ENCODE assay signal across 1 cellular context in the genomic region with DNA sequence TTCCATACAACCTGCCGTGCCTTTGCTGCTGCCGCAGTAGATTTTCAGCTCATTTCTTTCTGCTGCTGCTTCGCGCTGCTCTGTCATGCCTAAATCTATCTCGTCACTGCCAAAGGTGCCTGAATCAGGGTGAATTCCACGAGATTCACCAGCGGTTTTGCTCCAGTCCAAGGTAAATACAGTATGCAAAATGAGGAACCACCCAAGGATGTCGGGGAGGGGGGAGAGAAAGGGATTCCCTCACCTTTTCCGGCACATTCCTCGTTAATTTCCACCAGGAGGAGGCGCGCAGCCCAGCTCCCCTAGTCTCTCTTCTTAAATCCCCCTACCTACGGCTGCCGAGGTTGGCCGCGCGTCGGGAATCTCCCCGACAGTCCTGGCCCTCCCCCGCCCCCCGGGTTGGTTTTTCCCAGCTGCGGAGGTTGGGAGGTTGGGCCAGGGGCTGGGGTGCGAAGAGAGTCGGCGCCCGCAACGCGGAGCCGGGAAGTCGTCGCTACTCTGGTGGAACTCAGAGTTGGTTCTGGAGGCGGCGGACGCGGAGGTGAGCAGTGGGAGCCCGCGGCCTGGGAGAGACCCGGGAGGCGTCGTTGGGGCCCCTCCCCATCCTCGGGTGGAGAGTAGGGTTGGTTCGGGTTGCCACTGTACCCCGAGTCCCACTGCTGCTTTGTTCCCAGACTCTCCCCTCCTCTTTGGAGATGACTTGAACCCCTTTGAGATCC.
TF ChIP-seq lines count a peak whose summit lies in the region.

A gene with protein sequence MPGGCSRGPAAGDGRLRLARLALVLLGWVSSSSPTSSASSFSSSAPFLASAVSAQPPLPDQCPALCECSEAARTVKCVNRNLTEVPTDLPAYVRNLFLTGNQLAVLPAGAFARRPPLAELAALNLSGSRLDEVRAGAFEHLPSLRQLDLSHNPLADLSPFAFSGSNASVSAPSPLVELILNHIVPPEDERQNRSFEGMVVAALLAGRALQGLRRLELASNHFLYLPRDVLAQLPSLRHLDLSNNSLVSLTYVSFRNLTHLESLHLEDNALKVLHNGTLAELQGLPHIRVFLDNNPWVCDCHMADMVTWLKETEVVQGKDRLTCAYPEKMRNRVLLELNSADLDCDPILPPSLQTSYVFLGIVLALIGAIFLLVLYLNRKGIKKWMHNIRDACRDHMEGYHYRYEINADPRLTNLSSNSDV (plus strand): TSS at position 450 of the 719 bp plus-strand sequence. CDS start 1,145 bp downstream, outside the sequence.

TF ChIP-seq in HEK293, 187 proteins besides CTCF, POLR2A, EP300 and RAD21 (continued from another document and continues in another):
- TF ChIP-seq, protein P1, sequence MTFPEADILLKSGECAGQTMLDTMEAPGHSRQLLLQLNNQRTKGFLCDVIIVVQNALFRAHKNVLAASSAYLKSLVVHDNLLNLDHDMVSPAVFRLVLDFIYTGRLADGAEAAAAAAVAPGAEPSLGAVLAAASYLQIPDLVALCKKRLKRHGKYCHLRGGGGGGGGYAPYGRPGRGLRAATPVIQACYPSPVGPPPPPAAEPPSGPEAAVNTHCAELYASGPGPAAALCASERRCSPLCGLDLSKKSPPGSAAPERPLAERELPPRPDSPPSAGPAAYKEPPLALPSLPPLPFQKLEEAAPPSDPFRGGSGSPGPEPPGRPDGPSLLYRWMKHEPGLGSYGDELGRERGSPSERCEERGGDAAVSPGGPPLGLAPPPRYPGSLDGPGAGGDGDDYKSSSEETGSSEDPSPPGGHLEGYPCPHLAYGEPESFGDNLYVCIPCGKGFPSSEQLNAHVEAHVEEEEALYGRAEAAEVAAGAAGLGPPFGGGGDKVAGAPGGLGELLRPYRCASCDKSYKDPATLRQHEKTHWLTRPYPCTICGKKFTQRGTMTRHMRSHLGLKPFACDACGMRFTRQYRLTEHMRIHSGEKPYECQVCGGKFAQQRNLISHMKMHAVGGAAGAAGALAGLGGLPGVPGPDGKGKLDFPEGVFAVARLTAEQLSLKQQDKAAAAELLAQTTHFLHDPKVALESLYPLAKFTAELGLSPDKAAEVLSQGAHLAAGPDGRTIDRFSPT (tag by site-specific recombination; IDR thresholded peaks at IDR 0.05), result no peak
- peak; percentile 40; the same call in 1 of the 2 replicates for TF ChIP-seq ZNF391 (tag by site-specific recombination; IDR thresholded peaks at IDR 0.05; ENCODE audit: borderline replicate concordance, low read depth)
- no peak for TF ChIP-seq ZNF529 (tag by site-specific recombination; IDR thresholded peaks at IDR 0.05; ENCODE audit: insufficient replicate concordance)
- peak; percentile 81 for TF ChIP-seq ZNF600 (tag by site-specific recombination; IDR thresholded peaks at IDR 0.05)
- TF ChIP-seq SCRT2 (tag by site-specific recombination; IDR thresholded peaks at IDR 0.05), result no peak
- 0 out of 2 replicates have a peak, but pooled peaks have one; percentile 5 for TF ChIP-seq ZNF623 (tag by site-specific recombination; IDR thresholded peaks at IDR 0.05)
- peak; percentile 68; the same call in 1 of the 2 replicates for TF ChIP-seq ZNF76 (tag by site-specific recombination; IDR thresholded peaks at IDR 0.05; ENCODE audit: borderline replicate concordance, low read depth)
- TF ChIP-seq MEIS1 (CRISPR knock-in tag; IDR thresholded peaks at IDR 0.05; ENCODE audit: borderline replicate concordance), result no peak
- no peak for TF ChIP-seq ZNF530 (tag by site-specific recombination; IDR thresholded peaks at IDR 0.05; ENCODE audit: low read depth)
- TF ChIP-seq ZNF132 (tag by site-specific recombination; IDR thresholded peaks at IDR 0.05; ENCODE audit: borderline replicate concordance), result no peak
- TF ChIP-seq GFI1B (tag by site-specific recombination; IDR thresholded peaks at IDR 0.05), result 0 out of 2 replicates have a peak, but pooled peaks have one; percentile 3
- TF ChIP-seq SP2 (tag by site-specific recombination; IDR thresholded peaks at IDR 0.05), result no peak
- no peak; the same call in 1 of the 2 replicates for TF ChIP-seq ZBTB21 (tag by site-specific recombination; IDR thresholded peaks at IDR 0.05)
- TF ChIP-seq ZBTB20 (tag by site-specific recombination; IDR thresholded peaks at IDR 0.05), result peak; percentile 95
- TF ChIP-seq ZNF24 (tag by site-specific recombination; IDR thresholded peaks at IDR 0.05), result peak; percentile 4; the same call in 1 of the 2 replicates
- no peak for TF ChIP-seq ZNF548 (tag by site-specific recombination; IDR thresholded peaks at IDR 0.05)
- TF ChIP-seq, protein P2, sequence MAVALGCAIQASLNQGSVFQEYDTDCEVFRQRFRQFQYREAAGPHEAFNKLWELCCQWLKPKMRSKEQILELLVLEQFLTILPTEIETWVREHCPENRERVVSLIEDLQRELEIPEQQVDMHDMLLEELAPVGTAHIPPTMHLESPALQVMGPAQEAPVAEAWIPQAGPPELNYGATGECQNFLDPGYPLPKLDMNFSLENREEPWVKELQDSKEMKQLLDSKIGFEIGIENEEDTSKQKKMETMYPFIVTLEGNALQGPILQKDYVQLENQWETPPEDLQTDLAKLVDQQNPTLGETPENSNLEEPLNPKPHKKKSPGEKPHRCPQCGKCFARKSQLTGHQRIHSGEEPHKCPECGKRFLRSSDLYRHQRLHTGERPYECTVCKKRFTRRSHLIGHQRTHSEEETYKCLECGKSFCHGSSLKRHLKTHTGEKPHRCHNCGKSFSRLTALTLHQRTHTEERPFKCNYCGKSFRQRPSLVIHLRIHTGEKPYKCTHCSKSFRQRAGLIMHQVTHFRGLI (tag by site-specific recombination; IDR thresholded peaks at IDR 0.05), result peak; percentile 91
- TF ChIP-seq, protein P3, sequence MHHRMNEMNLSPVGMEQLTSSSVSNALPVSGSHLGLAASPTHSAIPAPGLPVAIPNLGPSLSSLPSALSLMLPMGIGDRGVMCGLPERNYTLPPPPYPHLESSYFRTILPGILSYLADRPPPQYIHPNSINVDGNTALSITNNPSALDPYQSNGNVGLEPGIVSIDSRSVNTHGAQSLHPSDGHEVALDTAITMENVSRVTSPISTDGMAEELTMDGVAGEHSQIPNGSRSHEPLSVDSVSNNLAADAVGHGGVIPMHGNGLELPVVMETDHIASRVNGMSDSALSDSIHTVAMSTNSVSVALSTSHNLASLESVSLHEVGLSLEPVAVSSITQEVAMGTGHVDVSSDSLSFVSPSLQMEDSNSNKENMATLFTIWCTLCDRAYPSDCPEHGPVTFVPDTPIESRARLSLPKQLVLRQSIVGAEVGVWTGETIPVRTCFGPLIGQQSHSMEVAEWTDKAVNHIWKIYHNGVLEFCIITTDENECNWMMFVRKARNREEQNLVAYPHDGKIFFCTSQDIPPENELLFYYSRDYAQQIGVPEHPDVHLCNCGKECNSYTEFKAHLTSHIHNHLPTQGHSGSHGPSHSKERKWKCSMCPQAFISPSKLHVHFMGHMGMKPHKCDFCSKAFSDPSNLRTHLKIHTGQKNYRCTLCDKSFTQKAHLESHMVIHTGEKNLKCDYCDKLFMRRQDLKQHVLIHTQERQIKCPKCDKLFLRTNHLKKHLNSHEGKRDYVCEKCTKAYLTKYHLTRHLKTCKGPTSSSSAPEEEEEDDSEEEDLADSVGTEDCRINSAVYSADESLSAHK (tag by site-specific recombination; IDR thresholded peaks at IDR 0.05), result 0 out of 2 replicates have a peak, but pooled peaks have one; percentile 23
- TF ChIP-seq, protein P4, sequence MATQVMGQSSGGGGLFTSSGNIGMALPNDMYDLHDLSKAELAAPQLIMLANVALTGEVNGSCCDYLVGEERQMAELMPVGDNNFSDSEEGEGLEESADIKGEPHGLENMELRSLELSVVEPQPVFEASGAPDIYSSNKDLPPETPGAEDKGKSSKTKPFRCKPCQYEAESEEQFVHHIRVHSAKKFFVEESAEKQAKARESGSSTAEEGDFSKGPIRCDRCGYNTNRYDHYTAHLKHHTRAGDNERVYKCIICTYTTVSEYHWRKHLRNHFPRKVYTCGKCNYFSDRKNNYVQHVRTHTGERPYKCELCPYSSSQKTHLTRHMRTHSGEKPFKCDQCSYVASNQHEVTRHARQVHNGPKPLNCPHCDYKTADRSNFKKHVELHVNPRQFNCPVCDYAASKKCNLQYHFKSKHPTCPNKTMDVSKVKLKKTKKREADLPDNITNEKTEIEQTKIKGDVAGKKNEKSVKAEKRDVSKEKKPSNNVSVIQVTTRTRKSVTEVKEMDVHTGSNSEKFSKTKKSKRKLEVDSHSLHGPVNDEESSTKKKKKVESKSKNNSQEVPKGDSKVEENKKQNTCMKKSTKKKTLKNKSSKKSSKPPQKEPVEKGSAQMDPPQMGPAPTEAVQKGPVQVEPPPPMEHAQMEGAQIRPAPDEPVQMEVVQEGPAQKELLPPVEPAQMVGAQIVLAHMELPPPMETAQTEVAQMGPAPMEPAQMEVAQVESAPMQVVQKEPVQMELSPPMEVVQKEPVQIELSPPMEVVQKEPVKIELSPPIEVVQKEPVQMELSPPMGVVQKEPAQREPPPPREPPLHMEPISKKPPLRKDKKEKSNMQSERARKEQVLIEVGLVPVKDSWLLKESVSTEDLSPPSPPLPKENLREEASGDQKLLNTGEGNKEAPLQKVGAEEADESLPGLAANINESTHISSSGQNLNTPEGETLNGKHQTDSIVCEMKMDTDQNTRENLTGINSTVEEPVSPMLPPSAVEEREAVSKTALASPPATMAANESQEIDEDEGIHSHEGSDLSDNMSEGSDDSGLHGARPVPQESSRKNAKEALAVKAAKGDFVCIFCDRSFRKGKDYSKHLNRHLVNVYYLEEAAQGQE (tag by site-specific recombination; IDR thresholded peaks at IDR 0.05), result peak; percentile 39; the same call in 1 of the 2 replicates
- TF ChIP-seq ZNF610 (tag by site-specific recombination; IDR thresholded peaks at IDR 0.05; ENCODE audit: borderline replicate concordance), result peak; percentile 48; the same call in 1 of the 2 replicates
- TF ChIP-seq ZNF175 (tag by site-specific recombination; IDR thresholded peaks at IDR 0.05), result no peak
- TF ChIP-seq, protein P5, sequence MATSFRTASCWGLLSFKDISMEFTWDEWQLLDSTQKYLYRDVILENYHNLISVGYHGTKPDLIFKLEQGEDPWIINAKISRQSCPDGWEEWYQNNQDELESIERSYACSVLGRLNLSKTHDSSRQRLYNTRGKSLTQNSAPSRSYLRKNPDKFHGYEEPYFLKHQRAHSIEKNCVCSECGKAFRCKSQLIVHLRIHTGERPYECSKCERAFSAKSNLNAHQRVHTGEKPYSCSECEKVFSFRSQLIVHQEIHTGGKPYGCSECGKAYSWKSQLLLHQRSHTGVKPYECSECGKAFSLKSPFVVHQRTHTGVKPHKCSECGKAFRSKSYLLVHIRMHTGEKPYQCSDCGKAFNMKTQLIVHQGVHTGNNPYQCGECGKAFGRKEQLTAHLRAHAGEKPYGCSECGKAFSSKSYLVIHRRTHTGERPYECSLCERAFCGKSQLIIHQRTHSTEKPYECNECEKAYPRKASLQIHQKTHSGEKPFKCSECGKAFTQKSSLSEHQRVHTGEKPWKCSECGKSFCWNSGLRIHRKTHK (tag by site-specific recombination; IDR thresholded peaks at IDR 0.05), result no peak
- TF ChIP-seq ZNF701 (tag by site-specific recombination; IDR thresholded peaks at IDR 0.05), result no peak
- TF ChIP-seq, protein P6, sequence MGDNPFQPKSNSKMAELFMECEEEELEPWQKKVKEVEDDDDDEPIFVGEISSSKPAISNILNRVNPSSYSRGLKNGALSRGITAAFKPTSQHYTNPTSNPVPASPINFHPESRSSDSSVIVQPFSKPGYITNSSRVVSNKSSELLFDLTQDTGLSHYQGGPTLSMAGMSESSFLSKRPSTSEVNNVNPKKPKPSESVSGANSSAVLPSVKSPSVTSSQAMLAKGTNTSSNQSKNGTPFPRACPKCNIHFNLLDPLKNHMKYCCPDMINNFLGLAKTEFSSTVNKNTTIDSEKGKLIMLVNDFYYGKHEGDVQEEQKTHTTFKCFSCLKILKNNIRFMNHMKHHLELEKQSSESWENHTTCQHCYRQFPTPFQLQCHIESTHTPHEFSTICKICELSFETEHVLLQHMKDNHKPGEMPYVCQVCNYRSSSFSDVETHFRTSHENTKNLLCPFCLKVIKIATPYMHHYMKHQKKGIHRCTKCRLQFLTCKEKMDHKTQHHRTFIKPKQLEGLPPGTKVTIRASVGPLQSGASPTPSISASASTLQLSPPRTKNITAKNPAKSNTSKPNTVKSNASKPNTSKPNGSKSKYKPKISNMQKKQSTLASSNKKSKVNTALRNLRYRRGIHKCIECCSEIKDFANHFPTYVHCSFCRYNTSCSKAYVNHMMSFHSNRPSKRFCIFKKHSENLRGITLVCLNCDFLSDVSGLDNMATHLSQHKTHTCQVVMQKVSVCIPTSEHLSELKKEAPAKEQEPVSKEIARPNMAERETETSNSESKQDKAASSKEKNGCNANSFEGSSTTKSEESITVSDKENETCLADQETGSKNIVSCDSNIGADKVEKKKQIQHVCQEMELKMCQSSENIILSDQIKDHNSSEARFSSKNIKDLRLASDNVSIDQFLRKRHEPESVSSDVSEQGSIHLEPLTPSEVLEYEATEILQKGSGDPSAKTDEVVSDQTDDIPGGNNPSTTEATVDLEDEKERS (tag by site-specific recombination; IDR thresholded peaks at IDR 0.05), result no peak
- peak; percentile 90 for TF ChIP-seq GLIS2 (tag by site-specific recombination; IDR thresholded peaks at IDR 0.05)
- no peak for TF ChIP-seq ZNF776 (tag by site-specific recombination; IDR thresholded peaks at IDR 0.05; ENCODE audit: borderline replicate concordance)
- no peak for TF ChIP-seq ZNF311 (tag by site-specific recombination; IDR thresholded peaks at IDR 0.05; ENCODE audit: borderline replicate concordance)
- peak; percentile 32; the same call in 1 of the 2 replicates for TF ChIP-seq KLF1 (tag by site-specific recombination; IDR thresholded peaks at IDR 0.05)
- TF ChIP-seq IKZF3 (tag by site-specific recombination; IDR thresholded peaks at IDR 0.05), result peak; percentile 91; the same call in 1 of the 2 replicates
- TF ChIP-seq ZNF423 (tag by site-specific recombination; IDR thresholded peaks at IDR 0.05), result no peak
- TF ChIP-seq, protein P7, sequence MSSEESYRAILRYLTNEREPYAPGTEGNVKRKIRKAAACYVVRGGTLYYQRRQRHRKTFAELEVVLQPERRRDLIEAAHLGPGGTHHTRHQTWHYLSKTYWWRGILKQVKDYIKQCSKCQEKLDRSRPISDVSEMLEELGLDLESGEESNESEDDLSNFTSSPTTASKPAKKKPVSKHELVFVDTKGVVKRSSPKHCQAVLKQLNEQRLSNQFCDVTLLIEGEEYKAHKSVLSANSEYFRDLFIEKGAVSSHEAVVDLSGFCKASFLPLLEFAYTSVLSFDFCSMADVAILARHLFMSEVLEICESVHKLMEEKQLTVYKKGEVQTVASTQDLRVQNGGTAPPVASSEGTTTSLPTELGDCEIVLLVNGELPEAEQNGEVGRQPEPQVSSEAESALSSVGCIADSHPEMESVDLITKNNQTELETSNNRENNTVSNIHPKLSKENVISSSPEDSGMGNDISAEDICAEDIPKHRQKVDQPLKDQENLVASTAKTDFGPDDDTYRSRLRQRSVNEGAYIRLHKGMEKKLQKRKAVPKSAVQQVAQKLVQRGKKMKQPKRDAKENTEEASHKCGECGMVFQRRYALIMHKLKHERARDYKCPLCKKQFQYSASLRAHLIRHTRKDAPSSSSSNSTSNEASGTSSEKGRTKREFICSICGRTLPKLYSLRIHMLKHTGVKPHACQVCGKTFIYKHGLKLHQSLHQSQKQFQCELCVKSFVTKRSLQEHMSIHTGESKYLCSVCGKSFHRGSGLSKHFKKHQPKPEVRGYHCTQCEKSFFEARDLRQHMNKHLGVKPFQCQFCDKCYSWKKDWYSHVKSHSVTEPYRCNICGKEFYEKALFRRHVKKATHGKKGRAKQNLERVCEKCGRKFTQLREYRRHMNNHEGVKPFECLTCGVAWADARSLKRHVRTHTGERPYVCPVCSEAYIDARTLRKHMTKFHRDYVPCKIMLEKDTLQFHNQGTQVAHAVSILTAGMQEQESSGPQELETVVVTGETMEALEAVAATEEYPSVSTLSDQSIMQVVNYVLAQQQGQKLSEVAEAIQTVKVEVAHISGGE (tag by site-specific recombination; conservative IDR thresholded peaks at IDR 0.05; ENCODE audit: low read depth), result peak; percentile 44
- TF ChIP-seq ZNF394 (tag by site-specific recombination; IDR thresholded peaks at IDR 0.05; ENCODE audit: borderline replicate concordance), result peak; percentile 63
